ENCODE assay signal across 27 cellular contexts in genomic region chr3:151035072-151035471, GRCh38. TPM values are rescaled to one million over a fixed set of nuclear protein-coding genes. Genes with fewer than 3 reads are reported as not detected.
DNase-seq lines count a peak whose midpoint lies in the region; ATAC-seq, FAIRE-seq and TF ChIP-seq lines count a peak whose summit lies in the region.
"Had no signal": no experiment of that assay in that cellular context is flagged by ENCODE, and none has a peak within 500 bp of the region (broad histone marks: within the 10 kb centered on the region; RNA-seq: fewer than 3 reads in every experiment).

No MANE protein-coding gene starts in this region.

- H2AFZ ChIP-seq in HCT116 (ENCODE audit: low read depth, low read length, poor library complexity, severe bottlenecking) (no peak overlapping the region), PC-3 (ENCODE audit: low read length) (no peak overlapping the region)
- H2AFZ ChIP-seq: GM23248 had no signal

- H3K4me1 ChIP-seq in HCT116 (ENCODE audit: control insufficient read depth in 1 of 2, insufficient read depth in 2 of 2, low read length in 2 of 2): peaks cover 6 to 11% of the 10 kb centered on the region in 2 experiments
- peaks cover 8% of the 10 kb centered on the region; the same call in 1 of the 2 replicates for H3K4me1 ChIP-seq in PC-3 (ENCODE audit: insufficient read depth, low read length)
- no peaks in the 10 kb centered on the region for H3K4me1 ChIP-seq in upper lobe of left lung
- H3K4me1 ChIP-seq in small intestine (ENCODE audit: control insufficient read depth in 2 of 2, insufficient read depth in 1 of 2, low read depth in 1 of 2, low read length in 1 of 2): no peaks in the 10 kb centered on the region

- no peaks in the 10 kb centered on the region for H3F3A ChIP-seq in PC-3 (ENCODE audit: low read length, unreplicated experiment)

- FAIRE-seq in small intestine (lab: Jason Lieb, UNC): no peak
- FAIRE-seq: A549, D721Med, G401.6 had no signal

- H3K79me2 ChIP-seq in HCT116 (ENCODE audit: insufficient read depth, low read length) (no peaks in the 10 kb centered on the region), PC-3 (ENCODE audit: low read length) (no peaks in the 10 kb centered on the region)

- TF ChIP-seq POLR2A in HCT116 (IDR thresholded peaks at IDR 0.05; ENCODE audit: borderline replicate concordance, extremely low read depth, insufficient read depth, insufficient read length): no peak
- no peak for TF ChIP-seq POLR2A in upper lobe of left lung (IDR thresholded peaks at IDR 0.05)

- no peaks in the 10 kb centered on the region for H4K20me1 ChIP-seq in HCT116 (ENCODE audit: insufficient read depth)
- no peaks in the 10 kb centered on the region for H4K20me1 ChIP-seq in PC-3 (ENCODE audit: low read length)
- H4K20me1 ChIP-seq: BLaER1 treated with 17β-estradiol and CSF1 and Interleukin-3, amounts not matched to agents 10 nM and 100 nM had no signal

- TF ChIP-seq EP300 in Ishikawa (IDR thresholded peaks at IDR 0.05; ENCODE audit: borderline replicate concordance): no peak
- no peak for TF ChIP-seq EP300 in upper lobe of left lung (IDR thresholded peaks at IDR 0.05)

- TF ChIP-seq RAD21 in HCT116 (IDR thresholded peaks at IDR 0.05; ENCODE audit: low read depth): no peak
- TF ChIP-seq RAD21 in Ishikawa (IDR thresholded peaks at IDR 0.05; ENCODE audit: low read depth): peak; percentile 4; the same call in 1 of the 2 replicates

- POLR2A ChIA-PET in HCT116 (lab: Charles Lee): no interaction called here
- POLR2A ChIA-PET in PC-3 (lab: Charles Lee; ENCODE audit: unreplicated experiment): no interaction called here

- H3K36me3 ChIP-seq in HCT116 (ENCODE audit: control insufficient read depth in 1 of 2, insufficient read depth in 2 of 2, low read length in 2 of 2) (no peaks in the 10 kb centered on the region), PC-3 (ENCODE audit: low read depth, low read length) (no peaks in the 10 kb centered on the region), upper lobe of left lung (no peaks in the 10 kb centered on the region), small intestine (ENCODE audit: control insufficient read depth in 2 of 2, insufficient read depth in 2 of 2, low read length in 2 of 2) (no peaks in the 10 kb centered on the region)
- H3K36me3 ChIP-seq: BLaER1 treated with 17β-estradiol and CSF1 and Interleukin-3, amounts not matched to agents 10 nM and 100 nM had no signal

- TF ChIP-seq CTCF in HCT116 (IDR thresholded peaks at IDR 0.05 in 2 of 3, conservative IDR thresholded peaks at IDR 0.05 in 1 of 3; ENCODE audit: borderline replicate concordance in 1 of 3, insufficient read depth in 1 of 3, low read depth in 2 of 3, low read length in 2 of 3) (no peak), PC-3 (conservative IDR thresholded peaks at IDR 0.05; ENCODE audit: low read depth, low read length) (0 out of 2 replicates have a peak, but pooled peaks have one; percentile 11), upper lobe of left lung (IDR thresholded peaks at IDR 0.05) (no peak)

- WGBS in upper lobe of left lung, 2 donors: 94 to 96% methylated on average over 5 of the region's 5 CpGs
- 91 to 95% (median 95%) methylated on average over 5 of the region's 5 CpGs for WGBS in small intestine, 3 donors

- intact Hi-C loops in HCT116 (cut with micrococcal nuclease) (no loop called here), PC-3 (cut with micrococcal nuclease) (no loop called here)

- H3K27me3 ChIP-seq in HCT116 (ENCODE audit: insufficient read depth, low read length): no peaks in the 10 kb centered on the region
- peaks cover 16% of the 10 kb centered on the region; the same call in 1 of the 2 replicates for H3K27me3 ChIP-seq in PC-3 (ENCODE audit: low read length)
- no peaks in the 10 kb centered on the region for H3K27me3 ChIP-seq in upper lobe of left lung
- H3K27me3 ChIP-seq in small intestine (ENCODE audit: control insufficient read depth in 2 of 2, insufficient read depth in 2 of 2, low read length in 2 of 2): no peaks in the 10 kb centered on the region
- H3K27me3 ChIP-seq: BLaER1 treated with 17β-estradiol and CSF1 and Interleukin-3, amounts not matched to agents 10 nM and 100 nM had no signal

- H3K4me3 ChIP-seq in HCT116 (replicated peaks in 1 of 2; ENCODE audit: low read depth in 1 of 2, low read length in 2 of 2) (no peak overlapping the region), PC-3 (ENCODE audit: low read length) (no peak overlapping the region), upper lobe of left lung (no peak overlapping the region), small intestine (ENCODE audit: low read depth in 1 of 2, low read length in 2 of 2) (no peak overlapping the region)
- H3K4me3 ChIP-seq: A549; BLaER1 treated with 17β-estradiol and CSF1 and Interleukin-3, amounts not matched to agents 10 nM and 100 nM; GM23248 had no signal

- no peaks in the 10 kb centered on the region for H3K9me2 ChIP-seq in HCT116 (ENCODE audit: insufficient read depth)
- H3K9me2 ChIP-seq in PC-3 (replicated peaks; ENCODE audit: low read length): no peaks in the 10 kb centered on the region

- ATAC-seq in HCT116: peak; percentile 67; the same call in 1 of the 2 replicates
- ATAC-seq in PC-3: no peak
- ATAC-seq in upper lobe of left lung (ENCODE audit: low FRiP score in 2 of 2): no peak
- ATAC-seq: A549, Panc1 had no signal

- no peak overlapping the region for H3K27ac ChIP-seq in HCT116 (ENCODE audit: low read depth, low read length)
- no peak overlapping the region for H3K27ac ChIP-seq in PC-3 (ENCODE audit: low read length)
- no peak overlapping the region for H3K27ac ChIP-seq in upper lobe of left lung
- H3K27ac ChIP-seq in small intestine (ENCODE audit: low read depth in 1 of 2, low read length in 1 of 2): no peak overlapping the region
- H3K27ac ChIP-seq: A549; BLaER1 treated with 17β-estradiol and CSF1 and Interleukin-3, amounts not matched to agents 10 nM and 100 nM; GM23248; KMS-11; RWPE1 had no signal

- DNase-seq in HCT116 (ENCODE audit: low read depth, low spot score) (no peak), PC-3 (no peak), iPS-NIHi7 (ENCODE audit: extremely low spot score) (peak; percentile 27), HuH-7 (ENCODE audit: low spot score) (no peak), upper lobe of left lung (no peak), small intestine (no peak)
- DNase-seq: AML-193; CD4-positive, alpha-beta T cell; GM23248; H7; NCI-H1092 treated with DMSO at 0.1 percent for 48 hours; NCI-H1436; NCI-H187 treated with DMSO at 0.1 percent for 48 hours; NCI-H2171 treated with DMSO at 0.1 percent for 48 hours; NCI-H524; NCI-H774; NK-92 treated with Interleukin-12 subunit alpha and Interleukin-12 subunit beta, amount 100 ng/mL, for 24 hours; SHP77 had no signal

- no peak overlapping the region for H3K4me2 ChIP-seq in HCT116 (ENCODE audit: low read length)
- no peak overlapping the region for H3K4me2 ChIP-seq in PC-3 (ENCODE audit: low read length)
- H3K4me2 ChIP-seq: A549; BLaER1 treated with 17β-estradiol and CSF1 and Interleukin-3, amounts not matched to agents 10 nM and 100 nM; KMS-11 had no signal

- H3K9ac ChIP-seq in HCT116 (ENCODE audit: low read length) (no peak overlapping the region), PC-3 (ENCODE audit: low read length) (no peak overlapping the region)
- H3K9ac ChIP-seq: BLaER1 treated with 17β-estradiol and CSF1 and Interleukin-3, amounts not matched to agents 10 nM and 100 nM; GM23248; KMS-11 had no signal

- CTCF ChIA-PET in HCT116 (lab: Charles Lee): no interaction called here
- CTCF ChIA-PET in PC-3 (lab: Charles Lee): no interaction called here

- BruUV-seq in HCT116 (replicated peaks; lab: Mats Ljungman, UMichigan) (no TSS peak), PC-3 (replicated peaks; lab: Mats Ljungman, UMichigan) (no TSS peak)

- H3K9me3 ChIP-seq in HCT116 (ENCODE audit: control insufficient read depth in 1 of 2, insufficient read depth in 1 of 2, low read depth in 1 of 2, low read length in 2 of 2) (no peaks in the 10 kb centered on the region), PC-3 (ENCODE audit: low read length) (no peaks in the 10 kb centered on the region), upper lobe of left lung (no peaks in the 10 kb centered on the region), small intestine (ENCODE audit: control insufficient read depth, low read depth) (no peaks in the 10 kb centered on the region)
- H3K9me3 ChIP-seq: A549; BLaER1 treated with 17β-estradiol and CSF1 and Interleukin-3, amounts not matched to agents 10 nM and 100 nM had no signal

- RAD21 ChIA-PET in HCT116 (lab: Charles Lee; ENCODE audit: low non-redundant PET in 1 of 2, low total read pairs in 2 of 2, uncharacterized antibody in 2 of 2, unreplicated experiment in 2 of 2): no interaction called here

TF ChIP-seq in HCT116, 20 proteins besides CTCF, POLR2A, EP300 and RAD21:
- TF ChIP-seq, protein P1, sequence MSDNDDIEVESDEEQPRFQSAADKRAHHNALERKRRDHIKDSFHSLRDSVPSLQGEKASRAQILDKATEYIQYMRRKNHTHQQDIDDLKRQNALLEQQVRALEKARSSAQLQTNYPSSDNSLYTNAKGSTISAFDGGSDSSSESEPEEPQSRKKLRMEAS (IDR thresholded peaks at IDR 0.05): no peak
- TF ChIP-seq CBX3 (IDR thresholded peaks at IDR 0.05; ENCODE audit: low read depth): no peak
TF ChIP-seq in HCT116: peak in this region for 0.

TF ChIP-seq in Ishikawa, 13 proteins besides CTCF, POLR2A, EP300 and RAD21:
- TF ChIP-seq, protein P2, sequence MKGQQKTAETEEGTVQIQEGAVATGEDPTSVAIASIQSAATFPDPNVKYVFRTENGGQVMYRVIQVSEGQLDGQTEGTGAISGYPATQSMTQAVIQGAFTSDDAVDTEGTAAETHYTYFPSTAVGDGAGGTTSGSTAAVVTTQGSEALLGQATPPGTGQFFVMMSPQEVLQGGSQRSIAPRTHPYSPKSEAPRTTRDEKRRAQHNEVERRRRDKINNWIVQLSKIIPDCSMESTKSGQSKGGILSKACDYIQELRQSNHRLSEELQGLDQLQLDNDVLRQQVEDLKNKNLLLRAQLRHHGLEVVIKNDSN (IDR thresholded peaks at IDR 0.05): no peak

RNA-seq across cellular contexts. Expression of gene MED12L, which starts 50.4 kb away (rescaled TPM):
- total RNA-seq in HCT116 (2021; ENCODE audit: unreplicated experiment): 6.4 TPM
- polyA plus RNA-seq in HCT116 (2012): 0.66 and 1.1 TPM in 2 replicates
- 0.55 and 0.92 TPM in 2 replicates for total RNA-seq in PC-3 (2014; rRNA removed)
- total RNA-seq in upper lobe of left lung: 1 to 10 TPM in 1 of 6 donors, under 1 TPM in 3, not detected in 2; 0.27 to 1.5 (median 0.31) TPM
- polyA plus RNA-seq in small intestine: under 1 TPM; 0.16 to 0.45 (median 0.27) TPM
- total RNA-seq: HT-29 had no signal
